In genomic region chr14:49907186-49907585, GRCh38 we compare ENCODE assay signal across 13 cellular contexts. TPM values are rescaled to one million over a fixed set of nuclear protein-coding genes. Genes with fewer than 3 reads are reported as not detected.
DNase-seq lines count a peak whose midpoint lies in the region; ATAC-seq and TF ChIP-seq lines count a peak whose summit lies in the region.
"Had no signal": no experiment of that assay in that cellular context is flagged by ENCODE, and none has a peak within 500 bp of the region (broad histone marks: within the 10 kb centered on the region; RNA-seq: fewer than 3 reads in every experiment).

No MANE protein-coding gene starts in this region.

- H3K9me3 ChIP-seq in esophagus (ENCODE audit: control insufficient read depth in 2 of 2, insufficient read depth in 1 of 2, low read depth in 1 of 2, low read length in 1 of 2): no peaks in the 10 kb centered on the region
- H3K9me3 ChIP-seq: testis had no signal

- POLR2A ChIA-PET in activated B cell treated with CpG ODN at 0.5 μM for 24 hours (lab: Charles Lee): interaction anchor here (0.8 to 2.0 kb wide), 13 partner anchors 10 to 155 kb away, joined by 3 to 9 read pairs (median 5); partner anchors contain the start of gene ARF6

- peak overlapping the region; percentile 80 for H3K27ac Mint-ChIP-seq in activated B cell treated with CpG ODN at 0.5 μM for 24 hours
- peak overlapping the region in 1 of 2 donors; percentile 94 for H3K27ac Mint-ChIP-seq in stimulated activated naive CD8-positive, alpha-beta T cell treated with anti-CD3 and anti-CD28 coated beads, Interleukin-15, amount 100 ng/mL, for 72 hours

- H3K9me3 Mint-ChIP-seq in activated T-cell treated with anti-CD3 and anti-CD28 coated beads, Interleukin-2, amount 50 U/mL, for 4 hours: no peaks in the 10 kb centered on the region
- no peaks in the 10 kb centered on the region for H3K9me3 Mint-ChIP-seq in activated B cell treated with CpG ODN at 0.5 μM for 24 hours
- H3K9me3 Mint-ChIP-seq in stimulated activated naive CD8-positive, alpha-beta T cell treated with anti-CD3 and anti-CD28 coated beads, Interleukin-15, amount 100 ng/mL, for 72 hours: peaks cover 0 to 5% of the 10 kb centered on the region in 2 donors

- CTCF ChIA-PET in activated B cell treated with CpG ODN at 0.5 μM for 24 hours (lab: Charles Lee): no interaction called here

- no peak overlapping the region for H3K4me3 ChIP-seq in esophagus (ENCODE audit: low read depth in 1 of 2, low read length in 2 of 2)
- H3K4me3 ChIP-seq: testis had no signal

- ATAC-seq in activated T-cell treated with anti-CD3 and anti-CD28 coated beads, Interleukin-2, amount 50 U/mL, for 4 hours: no peak
- ATAC-seq in activated B cell treated with CpG ODN at 0.5 μM for 24 hours (ENCODE audit: low read depth) (no peak), GM18873 (IDR thresholded peaks at IDR 0.05; ENCODE audit: low FRiP score, unreplicated experiment) (no peak), HG03139 (IDR thresholded peaks at IDR 0.05; ENCODE audit: unreplicated experiment) (no peak)
- no peak for ATAC-seq in stimulated activated naive CD8-positive, alpha-beta T cell treated with anti-CD3 and anti-CD28 coated beads, Interleukin-15, amount 100 ng/mL, for 72 hours
- ATAC-seq: left ventricle myocardium superior had no signal

- no peaks in the 10 kb centered on the region for H3K27me3 ChIP-seq in esophagus (ENCODE audit: control insufficient read depth in 1 of 2, insufficient read depth in 2 of 2, low read length in 2 of 2)
- H3K27me3 ChIP-seq: testis had no signal

- DNase-seq in activated T-cell treated with anti-CD3 and anti-CD28 coated beads, Interleukin-2, amount 50 U/mL, for 4 hours: no peak
- no peak for DNase-seq in activated T-cell treated with anti-CD3 and anti-CD28 coated beads for 4 hours
- no peak for DNase-seq in activated B cell treated with CpG ODN at 0.5 μM for 24 hours
- no peak for DNase-seq in stimulated activated naive CD8-positive, alpha-beta T cell treated with anti-CD3 and anti-CD28 coated beads, Interleukin-15, amount 100 ng/mL, for 72 hours
- no peak for DNase-seq in cerebellum (ENCODE audit: low spot score)
- DNase-seq: left ventricle myocardium superior; occipital lobe; stimulated activated CD4-positive, alpha-beta T cell treated with anti-CD3 and anti-CD28 coated beads, Interleukin-4, amount 100 ng/mL, for 1 hour; T-helper 9 cell; testis had no signal

- H3K4me1 ChIP-seq in esophagus (ENCODE audit: control insufficient read depth in 2 of 2, insufficient read depth in 2 of 2, low read length in 1 of 2): no peaks in the 10 kb centered on the region
- H3K4me1 ChIP-seq: testis had no signal

- H3K36me3 Mint-ChIP-seq in activated T-cell treated with anti-CD3 and anti-CD28 coated beads, Interleukin-2, amount 50 U/mL, for 4 hours (ENCODE audit: insufficient read depth): peaks cover 4% of the 10 kb centered on the region
- peaks cover 1% of the 10 kb centered on the region for H3K36me3 Mint-ChIP-seq in activated B cell treated with CpG ODN at 0.5 μM for 24 hours (ENCODE audit: low read depth)

- WGBS in esophagus, 2 donors: 36 to 46% methylated on average over 5 of the region's 5 CpGs

- peaks cover 45% of the 10 kb centered on the region for H3K4me1 Mint-ChIP-seq in activated T-cell treated with anti-CD3 and anti-CD28 coated beads, Interleukin-2, amount 50 U/mL, for 4 hours (ENCODE audit: low read depth)
- peaks cover 38% of the 10 kb centered on the region for H3K4me1 Mint-ChIP-seq in activated B cell treated with CpG ODN at 0.5 μM for 24 hours
- peaks cover 60% of the 10 kb centered on the region for H3K4me1 Mint-ChIP-seq in stimulated activated naive CD8-positive, alpha-beta T cell treated with anti-CD3 and anti-CD28 coated beads, Interleukin-15, amount 100 ng/mL, for 72 hours

- H3K27ac ChIP-seq in esophagus (ENCODE audit: low read depth in 2 of 2, low read length in 1 of 2): peak overlapping the region; percentile 81 to 89
- H3K27ac ChIP-seq: testis had no signal

- TF ChIP-seq CTCF in activated B cell treated with CpG ODN at 0.5 μM for 24 hours (IDR thresholded peaks at IDR 0.05): no peak

- no peaks in the 10 kb centered on the region for H3K36me3 ChIP-seq in esophagus (ENCODE audit: control insufficient read depth in 2 of 2, insufficient read depth in 2 of 2, low read length in 1 of 2)

- no peaks in the 10 kb centered on the region for H3K27me3 Mint-ChIP-seq in activated T-cell treated with anti-CD3 and anti-CD28 coated beads, Interleukin-2, amount 50 U/mL, for 4 hours (ENCODE audit: low read depth)
- no peaks in the 10 kb centered on the region for H3K27me3 Mint-ChIP-seq in activated B cell treated with CpG ODN at 0.5 μM for 24 hours
- no peaks in the 10 kb centered on the region for H3K27me3 Mint-ChIP-seq in stimulated activated naive CD8-positive, alpha-beta T cell treated with anti-CD3 and anti-CD28 coated beads, Interleukin-15, amount 100 ng/mL, for 72 hours

- intact Hi-C loops in activated B cell treated with CpG ODN at 0.5 μM for 24 hours (cut with micrococcal nuclease): loop anchor here (1.0 kb wide), 1 partner anchor 14 kb away; no protein-coding TSS in a partner anchor

- peak overlapping the region; percentile 52 for H3K4me3 Mint-ChIP-seq in activated T-cell treated with anti-CD3 and anti-CD28 coated beads, Interleukin-2, amount 50 U/mL, for 4 hours
- peak overlapping the region; percentile 58 for H3K4me3 Mint-ChIP-seq in activated B cell treated with CpG ODN at 0.5 μM for 24 hours
- peak overlapping the region; percentile 64 to 77 for H3K4me3 Mint-ChIP-seq in stimulated activated naive CD8-positive, alpha-beta T cell treated with anti-CD3 and anti-CD28 coated beads, Interleukin-15, amount 100 ng/mL, for 72 hours

RNA-seq across cellular contexts. Expression of gene ARF6, which starts 14.3 kb away (rescaled TPM):
- total RNA-seq in activated T-cell treated with anti-CD3 and anti-CD28 coated beads, Interleukin-2, amount 50 U/mL, for 4 hours: 100 to 1,000 TPM; 134 to 148 (median 143) TPM
- total RNA-seq in activated B cell treated with CpG ODN at 0.5 μM for 24 hours (136 and 142 TPM in 2 replicates), cerebellum (37.3 TPM)
- 100 to 1,000 TPM in 1 of 2 donors, 10 to 100 TPM in 1; 80.9 to 112 TPM for polyA plus RNA-seq in esophagus

RNA-seq across cellular contexts. Expression of gene NEMF, which starts 54.6 kb away (rescaled TPM):
- total RNA-seq in activated T-cell treated with anti-CD3 and anti-CD28 coated beads, Interleukin-2, amount 50 U/mL, for 4 hours: 10 to 100 TPM; 53.0 to 54.0 (median 53.2) TPM
- total RNA-seq in activated B cell treated with CpG ODN at 0.5 μM for 24 hours: 99.1 and 110 TPM in 2 replicates
- polyA plus RNA-seq in esophagus: 10 to 100 TPM; 19.9 to 40.2 TPM
- 120 TPM for total RNA-seq in cerebellum
